In genomic region chr2:148899638-148900318, GRCh38 we compare ENCODE assay signal across 15 cellular contexts.
"Had no signal": no experiment of that assay in that cellular context is flagged by ENCODE, and none has a peak within 500 bp of the region (broad histone marks: within the 10 kb centered on the region; RNA-seq: fewer than 3 reads in every experiment).

No MANE protein-coding gene starts in this region.

- H3K27ac Mint-ChIP-seq: activated CD4-positive, alpha-beta T cell treated with anti-CD3 and anti-CD28 coated beads, Interleukin-2, amount 10 ng/mL, durations not matched to agents 7 days and 5 days; activated naive CD4-positive, alpha-beta T cell treated with anti-CD3 and anti-CD28 coated beads, Interleukin-2, amount 10 ng/mL, durations not matched to agents 7 days and 5 days; stimulated activated naive CD8-positive, alpha-beta T cell treated with anti-CD3 and anti-CD28 coated beads, Interleukin-15, Interleukin-2, amounts not matched to agents 100 ng/mL and 50 ng/mL, for 24 hours had no signal

- H3K9me3 Mint-ChIP-seq: activated CD4-positive, alpha-beta T cell treated with anti-CD3 and anti-CD28 coated beads, Interleukin-2, amount 10 ng/mL, durations not matched to agents 7 days and 5 days; activated naive CD4-positive, alpha-beta T cell treated with anti-CD3 and anti-CD28 coated beads, Interleukin-2, amount 10 ng/mL, durations not matched to agents 7 days and 5 days; nephron; stimulated activated naive CD8-positive, alpha-beta T cell treated with anti-CD3 and anti-CD28 coated beads, Interleukin-15, Interleukin-2, amounts not matched to agents 100 ng/mL and 50 ng/mL, for 24 hours had no signal

- H3K4me1 ChIP-seq: adrenal gland had no signal

- H3K36me3 ChIP-seq: adrenal gland had no signal

- H3K4me3 Mint-ChIP-seq: activated CD4-positive, alpha-beta T cell treated with anti-CD3 and anti-CD28 coated beads, Interleukin-2, amount 10 ng/mL, durations not matched to agents 7 days and 5 days; activated naive CD4-positive, alpha-beta T cell treated with anti-CD3 and anti-CD28 coated beads, Interleukin-2, amount 10 ng/mL, durations not matched to agents 7 days and 5 days; nephron; stimulated activated naive CD8-positive, alpha-beta T cell treated with anti-CD3 and anti-CD28 coated beads, Interleukin-15, Interleukin-2, amounts not matched to agents 100 ng/mL and 50 ng/mL, for 24 hours had no signal

- H3K27ac ChIP-seq: adrenal gland, coronary artery had no signal

- H3K27me3 ChIP-seq: adrenal gland had no signal

- H3K4me1 Mint-ChIP-seq: activated CD4-positive, alpha-beta T cell treated with anti-CD3 and anti-CD28 coated beads, Interleukin-2, amount 10 ng/mL, durations not matched to agents 7 days and 5 days; activated naive CD4-positive, alpha-beta T cell treated with anti-CD3 and anti-CD28 coated beads, Interleukin-2, amount 10 ng/mL, durations not matched to agents 7 days and 5 days had no signal

- ATAC-seq: left ventricle myocardium superior had no signal

- H3K36me3 Mint-ChIP-seq: activated naive CD4-positive, alpha-beta T cell treated with anti-CD3 and anti-CD28 coated beads, Interleukin-2, amount 10 ng/mL, durations not matched to agents 7 days and 5 days had no signal

- H3K9me3 ChIP-seq: adrenal gland had no signal

- H3K4me3 ChIP-seq: adrenal gland, coronary artery had no signal

- DNase-seq: activated CD4-positive, alpha-beta T cell treated with anti-CD3 and anti-CD28 coated beads, Interleukin-2, amount 10 ng/mL, durations not matched to agents 7 days and 5 days; activated CD4-positive, CD25-positive, alpha-beta regulatory T cell; activated CD8-positive, alpha-beta memory T cell treated with anti-CD3 and anti-CD28 coated beads for 24 hours; activated naive CD4-positive, alpha-beta T cell treated with anti-CD3 and anti-CD28 coated beads, Interleukin-2, amount 10 ng/mL, durations not matched to agents 7 days and 5 days; adrenal gland; caudate nucleus; effector CD8-positive, alpha-beta T cell; kidney; left ventricle myocardium superior; mesenchymal stem cell; stimulated activated CD4-positive, alpha-beta T cell treated with anti-CD3 and anti-CD28 coated beads, Interleukin-4, amount 100 ng/mL, for 1 hour; stimulated activated CD8-positive, alpha-beta memory T cell treated with anti-CD3 and anti-CD28 coated beads, Interleukin-4, amount 100 ng/mL, for 48 hours had no signal
